ENCODE assay signal across 1 cellular context in the genomic region with DNA sequence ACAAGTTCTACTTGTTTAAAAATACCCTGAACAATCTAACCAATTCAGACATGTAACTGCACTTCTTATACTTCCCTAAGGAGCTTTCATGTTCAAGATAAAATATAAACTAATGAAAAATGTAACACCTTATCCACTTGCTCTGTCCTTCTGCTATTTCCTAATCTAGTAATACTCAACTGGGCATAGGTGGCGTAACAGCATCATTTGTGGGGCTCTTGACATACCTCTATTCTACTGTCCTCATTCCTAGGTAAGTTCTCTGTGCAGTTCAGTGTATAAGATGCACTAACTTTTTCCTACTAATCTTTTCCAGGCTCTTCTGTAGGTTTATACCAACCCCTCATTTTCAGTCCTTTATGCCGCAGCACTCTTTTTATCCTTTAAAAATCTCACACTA.
TF ChIP-seq lines count a peak whose summit lies in the region.

No MANE protein-coding gene starts in this region.

TF ChIP-seq in GM23338, 12 proteins besides CTCF, POLR2A, EP300 and RAD21 (continued from another document):
- no peak for TF ChIP-seq ETS1 (IDR thresholded peaks at IDR 0.05)
- no peak for TF ChIP-seq EZH2phosphoT487 (IDR thresholded peaks at IDR 0.05; ENCODE audit: unreplicated experiment)
- no peak for TF ChIP-seq ZNF331 (CRISPR knock-in tag; IDR thresholded peaks at IDR 0.05; ENCODE audit: low read depth)
- no peak for TF ChIP-seq NANOG (IDR thresholded peaks at IDR 0.05; ENCODE audit: borderline replicate concordance)
- no peak for TF ChIP-seq CREB1 (CRISPR knock-in tag; IDR thresholded peaks at IDR 0.05; ENCODE audit: low read depth)
- TF ChIP-seq POLR2AphosphoS5 (IDR thresholded peaks at IDR 0.05; ENCODE audit: low read depth) = no peak
- no peak for TF ChIP-seq REST (IDR thresholded peaks at IDR 0.05; ENCODE audit: unreplicated experiment)
- no peak for TF ChIP-seq STAT1 (IDR thresholded peaks at IDR 0.05; ENCODE audit: unreplicated experiment)
- no peak for TF ChIP-seq JUNB (IDR thresholded peaks at IDR 0.05; ENCODE audit: unreplicated experiment)
